Comparison of ENCODE assay signal across 11 cellular contexts in the genomic region with DNA sequence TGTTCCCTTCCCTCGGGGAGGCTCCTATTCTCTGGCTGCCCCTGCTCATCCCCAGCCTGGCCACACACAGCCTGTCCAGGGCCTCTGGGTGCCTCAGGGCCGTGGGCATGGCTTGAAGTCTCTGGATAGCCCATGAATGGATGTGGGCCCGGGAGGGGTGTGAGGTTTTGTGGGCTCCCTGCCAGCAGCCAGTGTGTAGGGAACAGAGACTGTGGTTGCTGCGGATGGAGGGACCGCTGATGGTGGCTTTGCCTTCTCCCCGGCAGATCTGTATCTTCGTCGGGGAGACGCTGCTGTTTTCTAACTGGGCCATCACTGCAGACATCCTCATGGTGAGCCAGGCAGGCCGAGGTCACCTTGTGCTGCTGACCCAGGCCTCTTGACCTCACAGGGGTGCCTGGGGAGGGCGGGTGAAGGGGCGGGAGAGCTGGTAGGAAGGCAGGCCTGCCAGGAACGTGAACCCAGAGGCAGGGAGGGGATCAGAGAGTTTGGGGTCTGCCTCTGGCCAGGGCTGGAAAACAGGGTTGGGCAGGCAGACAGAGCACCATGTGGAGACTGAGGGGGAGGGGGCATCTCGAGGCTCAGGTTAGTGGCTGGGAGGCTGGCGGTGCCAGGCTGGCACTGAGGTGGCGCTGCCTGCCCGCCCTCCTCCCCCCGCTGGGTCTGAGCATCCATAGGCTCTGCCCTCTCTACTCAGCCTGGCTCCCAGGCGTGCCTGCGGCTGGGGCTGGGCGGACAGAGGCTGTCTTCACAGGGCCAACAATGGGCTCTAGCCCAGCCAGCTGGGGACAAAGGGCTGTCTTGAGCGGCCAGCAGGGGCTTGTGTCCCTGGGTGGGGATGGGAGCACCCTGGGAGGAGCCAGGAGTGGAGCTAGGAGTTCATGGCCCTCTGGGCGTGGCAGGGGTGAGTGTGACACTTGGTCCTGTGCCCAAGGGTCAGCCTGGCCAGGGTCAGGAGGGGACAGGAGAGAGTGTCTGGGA. TPM values are rescaled to one million over a fixed set of nuclear protein-coding genes. Genes with fewer than 3 reads are reported as not detected.
DNase-seq lines count a peak whose midpoint lies in the region; ATAC-seq and TF ChIP-seq lines count a peak whose summit lies in the region.
"Had no signal": no experiment of that assay in that cellular context is flagged by ENCODE, and none has a peak within 500 bp of the region (broad histone marks: within the 10 kb centered on the region; RNA-seq: fewer than 3 reads in every experiment).

No MANE protein-coding gene starts in this region.

- H3K4me1 ChIP-seq in naive thymus-derived CD4-positive, alpha-beta T cell (ENCODE audit: control insufficient read depth in 2 of 2, insufficient read depth in 2 of 2, low read length in 2 of 2), result no peaks in the 10 kb centered on the region

- H3K4me1 Mint-ChIP-seq in naive thymus-derived CD4-positive, alpha-beta T cell, result peaks cover 0 to 16% (median 3%) of the 10 kb centered on the region in 7 donors
- H3K4me1 Mint-ChIP-seq in immature natural killer cell, result no peaks in the 10 kb centered on the region

- peak in 12 of 14 donors; percentile 35 to 94 (median 84) for DNase-seq in C1 segment of cervical spinal cord (lab: John Stamatoyannopoulos, UW)
- DNase-seq in Jurkat, Clone E6-1 (ENCODE audit: low read depth, low spot score), result peak; percentile 51
- no peak for DNase-seq in naive thymus-derived CD4-positive, alpha-beta T cell
- no peak for DNase-seq in lower leg skin (ENCODE audit: low spot score in 2 of 2)
- DNase-seq in immature natural killer cell, result no peak
- DNase-seq in DMS79 treated with DMSO at 0.1 percent for 48 hours (lab: John Stamatoyannopoulos, UW), result no peak
- DNase-seq: NCI-H526 treated with DMSO at 0.1 percent for 48 hours had no signal

- no peak for TF ChIP-seq CTCF in lower leg skin (IDR thresholded peaks at IDR 0.05)

- H3K27me3 ChIP-seq in naive thymus-derived CD4-positive, alpha-beta T cell (ENCODE audit: control insufficient read depth in 2 of 2, insufficient read depth in 2 of 2, low read length in 2 of 2), result no peaks in the 10 kb centered on the region
- H3K27me3 ChIP-seq: ovary had no signal

- peak; percentile 21 for ATAC-seq in naive thymus-derived CD4-positive, alpha-beta T cell
- ATAC-seq in GM19328 (IDR thresholded peaks at IDR 0.05; ENCODE audit: unreplicated experiment), result no peak

- H3K27me3 Mint-ChIP-seq in naive thymus-derived CD4-positive, alpha-beta T cell, result peaks cover 0 to 15% (median 5%) of the 10 kb centered on the region in 5 donors
- H3K27me3 Mint-ChIP-seq in immature natural killer cell (ENCODE audit: low read depth in 3 of 3), result peaks cover 0 to 5% (median 2%) of the 10 kb centered on the region in 3 donors

- TF ChIP-seq POLR2A in lower leg skin (IDR thresholded peaks at IDR 0.05), result no peak

- H3K4me3 ChIP-seq in Jurkat, Clone E6-1 (ENCODE audit: low read length), result no peak overlapping the region
- H3K4me3 ChIP-seq in naive thymus-derived CD4-positive, alpha-beta T cell (ENCODE audit: low read length), result no peak overlapping the region
- H3K4me3 ChIP-seq in lower leg skin (ENCODE audit: low read depth, poor library complexity, severe bottlenecking), result no peak overlapping the region
- H3K4me3 ChIP-seq: ovary had no signal

- POLR2A ChIA-PET in naive thymus-derived CD4-positive, alpha-beta T cell (lab: Charles Lee), result no interaction called here

- peaks cover 0 to 10% (median 0%) of the 10 kb centered on the region in 3 experiments for H3K36me3 ChIP-seq in naive thymus-derived CD4-positive, alpha-beta T cell (ENCODE audit: control insufficient read depth in 2 of 3, insufficient read depth in 3 of 3, low read length in 3 of 3)
- H3K36me3 ChIP-seq: ovary had no signal

- 42 to 71% methylated on average over 19 to 23 of the region's 23 CpGs for WGBS in lower leg skin, 2 donors

- H3K4me3 Mint-ChIP-seq in naive thymus-derived CD4-positive, alpha-beta T cell, result no peak overlapping the region
- no peak overlapping the region for H3K4me3 Mint-ChIP-seq in immature natural killer cell

- H3K27ac Mint-ChIP-seq in naive thymus-derived CD4-positive, alpha-beta T cell, result no peak overlapping the region
- no peak overlapping the region for H3K27ac Mint-ChIP-seq in immature natural killer cell

- H3K27ac ChIP-seq in cingulate gyrus (ENCODE audit: low read depth, low read length), result peak overlapping the region; percentile 98
- H3K27ac ChIP-seq in naive thymus-derived CD4-positive, alpha-beta T cell (ENCODE audit: low read depth, low read length), result no peak overlapping the region
- H3K27ac ChIP-seq: ovary had no signal

- H3K9me3 ChIP-seq in naive thymus-derived CD4-positive, alpha-beta T cell (ENCODE audit: control insufficient read depth in 2 of 3, low read length in 3 of 3), result no peaks in the 10 kb centered on the region
- H3K9me3 ChIP-seq: ovary had no signal

- H3K9me3 Mint-ChIP-seq in naive thymus-derived CD4-positive, alpha-beta T cell, result no peaks in the 10 kb centered on the region
- no peaks in the 10 kb centered on the region for H3K9me3 Mint-ChIP-seq in immature natural killer cell

- CTCF ChIA-PET in naive thymus-derived CD4-positive, alpha-beta T cell (lab: Charles Lee), result no interaction called here

- intact Hi-C loops in naive thymus-derived CD4-positive, alpha-beta T cell (cut with micrococcal nuclease), result no loop called here
- intact Hi-C loops in lower leg skin (cut with DNase I; ENCODE audit: low total_unique reads), result no loop called here

- H3K36me3 Mint-ChIP-seq in naive thymus-derived CD4-positive, alpha-beta T cell, result no peaks in the 10 kb centered on the region
- H3K36me3 Mint-ChIP-seq in immature natural killer cell, result peaks cover 0 to 4% (median 0%) of the 10 kb centered on the region in 3 donors

RNA-seq across cellular contexts. Expression of a gene that starts 21.4 kb away (rescaled TPM):
- polyA plus RNA-seq in Jurkat, Clone E6-1 (2012; ENCODE audit: insufficient read depth, insufficient read length), result 91.3 TPM
- 10 to 100 TPM; 59.8 to 81.8 (median 77.9) TPM for total RNA-seq in naive thymus-derived CD4-positive, alpha-beta T cell
- 10 to 100 TPM; 21.0 to 42.8 TPM for polyA plus RNA-seq in naive thymus-derived CD4-positive, alpha-beta T cell
- 10 to 100 TPM; 53.9 to 83.7 (median 54.5) TPM for total RNA-seq in lower leg skin
- 10 to 100 TPM in 1 of 3 donors, 1 to 10 TPM in 2; 3.5 to 21.9 (median 7.2) TPM for polyA plus RNA-seq in immature natural killer cell

RNA-seq across cellular contexts. Expression of a gene that starts 26.6 kb away (rescaled TPM):
- polyA plus RNA-seq in Jurkat, Clone E6-1 (2012; ENCODE audit: insufficient read depth, insufficient read length), result not detected
- not detected for total RNA-seq in naive thymus-derived CD4-positive, alpha-beta T cell
- not detected for polyA plus RNA-seq in naive thymus-derived CD4-positive, alpha-beta T cell
- total RNA-seq in lower leg skin, result 100 to 1,000 TPM; 133 to 232 (median 184) TPM
- polyA plus RNA-seq in immature natural killer cell, result not detected
- total RNA-seq: fibroblast of lung had no signal
- polyA plus RNA-seq: fibroblast of lung had no signal

RNA-seq across cellular contexts. Expression of a gene that starts 35.1 kb away (rescaled TPM):
- polyA plus RNA-seq in Jurkat, Clone E6-1 (2012; ENCODE audit: insufficient read depth, insufficient read length), result 5.2 TPM
- total RNA-seq in naive thymus-derived CD4-positive, alpha-beta T cell, result under 1 TPM in 4 of 5 experiments, not detected in 1; 0.19 to 0.56 (median 0.50) TPM
- polyA plus RNA-seq in naive thymus-derived CD4-positive, alpha-beta T cell, result not detected
- 100 to 1,000 TPM in 1 of 4 donors, 10 to 100 TPM in 3; 74.9 to 132 (median 87.5) TPM for total RNA-seq in lower leg skin
- polyA plus RNA-seq in immature natural killer cell, result under 1 TPM in 1 of 3 donors, not detected in 2; 0.26 TPM
- polyA plus RNA-seq: fibroblast of lung had no signal

RNA-seq across cellular contexts. Expression of a gene that starts 50.5 kb away (rescaled TPM):
- polyA plus RNA-seq in Jurkat, Clone E6-1 (2012; ENCODE audit: insufficient read depth, insufficient read length), result 2.1 TPM
- total RNA-seq in naive thymus-derived CD4-positive, alpha-beta T cell, result not detected
- polyA plus RNA-seq in naive thymus-derived CD4-positive, alpha-beta T cell, result not detected
- total RNA-seq in lower leg skin, result 1 to 10 TPM in 2 of 4 donors, under 1 TPM in 1, not detected in 1; 0.25 to 3.0 (median 1.0) TPM
- polyA plus RNA-seq in immature natural killer cell, result not detected

Comparison
In these comparisons a context has a peak if more than half of its experiments do, and no peak if none do; other contexts are left out.
1. DNase-seq: peak in C1 segment of cervical spinal cord (12 of 14) and Jurkat, Clone E6-1 (single experiment); none in naive thymus-derived CD4-positive, alpha-beta T cell (0 of 9), lower leg skin (0 of 2), immature natural killer cell (0 of 3) and DMS79 treated with DMSO at 0.1 percent for 48 hours (single experiment).
2. RNA of a gene that starts 26.6 kb away (total RNA-seq): 133 to 232 TPM in lower leg skin; not detected in naive thymus-derived CD4-positive, alpha-beta T cell; every median in the first group is over 100 times any median in the second.
3. RNA of a gene that starts 35.1 kb away (total RNA-seq): 74.9 to 132 TPM in lower leg skin; 0.19 to 0.56 TPM in naive thymus-derived CD4-positive, alpha-beta T cell; every median in the first group is over 10 times any median in the second.